ENCODE assay signal across 11 cellular contexts in genomic region chr4:174707277-174707676, GRCh38.
DNase-seq lines count a peak whose midpoint lies in the region; ATAC-seq lines count a peak whose summit lies in the region.
"Had no signal": no experiment of that assay in that cellular context is flagged by ENCODE, and none has a peak within 500 bp of the region (broad histone marks: within the 10 kb centered on the region; RNA-seq: fewer than 3 reads in every experiment).

No MANE protein-coding gene starts in this region.

- no peaks in the 10 kb centered on the region for H3K4me1 Mint-ChIP-seq in activated naive CD4-positive, alpha-beta T cell treated with anti-CD3 and anti-CD28 coated beads for 36 hours (ENCODE audit: low read depth)
- no peaks in the 10 kb centered on the region for H3K4me1 Mint-ChIP-seq in activated naive CD4-positive, alpha-beta T cell treated with anti-CD3 and anti-CD28 coated beads, Interleukin-2, amount 10 ng/mL, durations not matched to agents 7 days and 5 days
- no peaks in the 10 kb centered on the region for H3K4me1 Mint-ChIP-seq in stimulated activated naive B cell treated with anti-CD40 and anti-IgM and Interleukin-4, amounts not matched to agents 10 μg/mL and 1 μg/mL and 100 μg/mL, for 72 hours
- H3K4me1 Mint-ChIP-seq: activated B cell treated with CpG ODN at 0.5 μM for 24 hours, nephron progenitor cell had no signal

- no peak overlapping the region for H3K4me3 Mint-ChIP-seq in activated naive CD4-positive, alpha-beta T cell treated with anti-CD3 and anti-CD28 coated beads for 36 hours
- no peak overlapping the region for H3K4me3 Mint-ChIP-seq in activated naive CD4-positive, alpha-beta T cell treated with anti-CD3 and anti-CD28 coated beads, Interleukin-2, amount 10 ng/mL, durations not matched to agents 7 days and 5 days
- H3K4me3 Mint-ChIP-seq in stimulated activated naive B cell treated with anti-CD40 and anti-IgM and Interleukin-4, amounts not matched to agents 10 μg/mL and 1 μg/mL and 100 μg/mL, for 72 hours, result no peak overlapping the region
- H3K4me3 Mint-ChIP-seq: activated B cell treated with CpG ODN at 0.5 μM for 24 hours, nephron progenitor cell had no signal

- peaks cover 2% of the 10 kb centered on the region for H3K27me3 Mint-ChIP-seq in activated naive CD4-positive, alpha-beta T cell treated with anti-CD3 and anti-CD28 coated beads for 36 hours (ENCODE audit: low read depth)
- no peaks in the 10 kb centered on the region for H3K27me3 Mint-ChIP-seq in activated naive CD4-positive, alpha-beta T cell treated with anti-CD3 and anti-CD28 coated beads, Interleukin-2, amount 10 ng/mL, durations not matched to agents 7 days and 5 days
- H3K27me3 Mint-ChIP-seq in stimulated activated naive B cell treated with anti-CD40 and anti-IgM and Interleukin-4, amounts not matched to agents 10 μg/mL and 1 μg/mL and 100 μg/mL, for 72 hours, result no peaks in the 10 kb centered on the region
- H3K27me3 Mint-ChIP-seq: activated B cell treated with CpG ODN at 0.5 μM for 24 hours had no signal

- H3K27ac Mint-ChIP-seq in activated naive CD4-positive, alpha-beta T cell treated with anti-CD3 and anti-CD28 coated beads for 36 hours, result no peak overlapping the region
- no peak overlapping the region for H3K27ac Mint-ChIP-seq in activated naive CD4-positive, alpha-beta T cell treated with anti-CD3 and anti-CD28 coated beads, Interleukin-2, amount 10 ng/mL, durations not matched to agents 7 days and 5 days
- no peak overlapping the region for H3K27ac Mint-ChIP-seq in stimulated activated naive B cell treated with anti-CD40 and anti-IgM and Interleukin-4, amounts not matched to agents 10 μg/mL and 1 μg/mL and 100 μg/mL, for 72 hours
- H3K27ac Mint-ChIP-seq: activated B cell treated with CpG ODN at 0.5 μM for 24 hours, nephron progenitor cell had no signal

- no peaks in the 10 kb centered on the region for H3K36me3 Mint-ChIP-seq in activated naive CD4-positive, alpha-beta T cell treated with anti-CD3 and anti-CD28 coated beads for 36 hours (ENCODE audit: low read depth)
- no peaks in the 10 kb centered on the region for H3K36me3 Mint-ChIP-seq in activated naive CD4-positive, alpha-beta T cell treated with anti-CD3 and anti-CD28 coated beads, Interleukin-2, amount 10 ng/mL, durations not matched to agents 7 days and 5 days
- H3K36me3 Mint-ChIP-seq in stimulated activated naive B cell treated with anti-CD40 and anti-IgM and Interleukin-4, amounts not matched to agents 10 μg/mL and 1 μg/mL and 100 μg/mL, for 72 hours, result no peaks in the 10 kb centered on the region

- peak; percentile 99 for ATAC-seq in GM21786 (IDR thresholded peaks at IDR 0.05; ENCODE audit: unreplicated experiment)
- peak; percentile 90 for ATAC-seq in HG03280 (IDR thresholded peaks at IDR 0.05; ENCODE audit: unreplicated experiment)
- peak; percentile 49 to 65 for ATAC-seq in stimulated activated naive B cell treated with anti-CD40 and anti-IgM and Interleukin-4, amounts not matched to agents 10 μg/mL and 1 μg/mL and 100 μg/mL, for 72 hours (replicated peaks)

- H3K9me3 Mint-ChIP-seq in activated naive CD4-positive, alpha-beta T cell treated with anti-CD3 and anti-CD28 coated beads for 36 hours, result no peaks in the 10 kb centered on the region
- no peaks in the 10 kb centered on the region for H3K9me3 Mint-ChIP-seq in activated naive CD4-positive, alpha-beta T cell treated with anti-CD3 and anti-CD28 coated beads, Interleukin-2, amount 10 ng/mL, durations not matched to agents 7 days and 5 days
- peaks cover 0 to 2% of the 10 kb centered on the region in 2 donors for H3K9me3 Mint-ChIP-seq in stimulated activated naive B cell treated with anti-CD40 and anti-IgM and Interleukin-4, amounts not matched to agents 10 μg/mL and 1 μg/mL and 100 μg/mL, for 72 hours
- H3K9me3 Mint-ChIP-seq: nephron progenitor cell had no signal

- intact Hi-C loops in activated naive CD4-positive, alpha-beta T cell treated with anti-CD3 and anti-CD28 coated beads for 36 hours (cut with micrococcal nuclease), result no loop called here

- peak; percentile 6 for DNase-seq in activated naive CD4-positive, alpha-beta T cell treated with anti-CD3 and anti-CD28 coated beads for 36 hours
- DNase-seq in activated naive CD4-positive, alpha-beta T cell treated with anti-CD3 and anti-CD28 coated beads, Interleukin-2, amount 10 ng/mL, durations not matched to agents 7 days and 5 days, result no peak
- no peak for DNase-seq in stimulated activated naive B cell treated with anti-CD40 and anti-IgM and Interleukin-4, amounts not matched to agents 10 μg/mL and 1 μg/mL and 100 μg/mL, for 72 hours
- DNase-seq in NCI-H2196 (lab: John Stamatoyannopoulos, UW; ENCODE audit: unreplicated experiment), result no peak
- DNase-seq in NCI-H82 treated with DMSO at 0.1 percent for 48 hours (lab: John Stamatoyannopoulos, UW; ENCODE audit: unreplicated experiment), result no peak
- DNase-seq in NOMO-1 (lab: John Stamatoyannopoulos, UW; ENCODE audit: unreplicated experiment in 2 of 2), result no peak
- DNase-seq: activated B cell treated with CpG ODN at 0.5 μM for 24 hours, GDM1, nephron progenitor cell had no signal

- CTCF ChIA-PET in activated naive CD4-positive, alpha-beta T cell treated with anti-CD3 and anti-CD28 coated beads for 36 hours (lab: Charles Lee), result no interaction called here
- CTCF ChIA-PET in activated naive CD4-positive, alpha-beta T cell treated with anti-CD3 and anti-CD28 coated beads, Interleukin-2, amount 10 ng/mL, durations not matched to agents 7 days and 5 days (lab: Charles Lee), result no interaction called here
